Comparison of ENCODE assay signal across 1 cellular context in genomic region chr2:126244937-126245336, GRCh38.
A peak's percentile ranks its signal among the peaks of the same experiment; 100 is the strongest.
TF ChIP-seq lines count a peak whose summit lies in the region.

No MANE protein-coding gene starts in this region.

TF ChIP-seq in HepG2, 621 proteins besides CTCF, POLR2A, EP300 and RAD21 (continued from another document):
- TF ChIP-seq ZNF318 (CRISPR knock-in tag; IDR thresholded peaks at IDR 0.05) (no peak), BORCS8-MEF2B (CRISPR knock-in tag; IDR thresholded peaks at IDR 0.05) (no peak), XRCC5 (optimal IDR thresholded peaks at IDR 0.05; ENCODE audit: low read length) (peak; percentile 37), ZNF33B (CRISPR knock-in tag; IDR thresholded peaks at IDR 0.05) (no peak), ONECUT2 (CRISPR knock-in tag; IDR thresholded peaks at IDR 0.05) (no peak), ZNF776 (CRISPR knock-in tag; IDR thresholded peaks at IDR 0.05) (no peak), ZFX (CRISPR knock-in tag; IDR thresholded peaks at IDR 0.05; ENCODE audit: low read depth) (peak; percentile 37; the same call in 1 of the 2 replicates), ZNF326 (CRISPR knock-in tag; IDR thresholded peaks at IDR 0.05; ENCODE audit: borderline replicate concordance) (no peak)
TF ChIP-seq in HepG2: peak in this region for 6.
